In the genomic region with DNA sequence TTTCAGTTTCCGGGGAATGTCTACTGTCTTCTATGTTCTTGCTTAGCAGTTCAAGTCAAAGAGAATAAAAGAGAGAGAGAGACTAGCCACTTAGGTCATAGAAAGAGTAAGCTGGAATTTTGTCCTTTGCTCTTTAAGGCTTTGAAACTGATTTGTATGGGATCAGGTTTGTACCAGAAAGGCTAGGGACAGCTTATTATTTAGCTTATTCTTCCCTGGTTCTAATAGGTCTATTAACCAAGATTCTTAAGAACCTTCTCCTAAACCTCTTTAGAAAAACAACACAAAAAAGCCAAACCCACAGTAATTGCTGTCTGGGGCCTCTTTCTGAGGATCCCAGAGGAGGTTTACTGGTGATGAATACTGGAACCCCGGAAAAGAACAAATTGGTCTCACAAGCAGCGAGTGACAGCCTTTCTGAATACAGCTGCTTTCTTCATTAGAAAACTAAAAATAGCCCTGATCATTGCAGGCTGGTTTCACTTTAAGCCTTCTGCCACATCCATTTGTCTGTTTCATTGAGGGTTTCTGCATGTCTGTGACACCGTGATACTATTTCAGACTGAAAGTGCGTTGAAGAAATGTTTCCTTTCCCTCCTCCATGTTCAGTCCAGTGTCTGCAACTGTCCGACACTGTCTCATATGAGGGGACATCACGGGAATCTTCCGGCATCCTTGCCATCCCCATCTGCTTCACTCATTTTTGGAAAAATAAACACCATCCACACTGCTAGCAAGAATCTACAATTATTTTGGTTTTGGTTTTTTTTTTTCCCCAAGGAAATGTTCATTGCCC, we compare ENCODE assay signal across 1 cellular context.
TF ChIP-seq lines count a peak whose summit lies in the region.

No MANE protein-coding gene starts in this region.

TF ChIP-seq in GM23338, 12 proteins besides CTCF, POLR2A, EP300 and RAD21 (continued from another document):
- TF ChIP-seq, protein P1, sequence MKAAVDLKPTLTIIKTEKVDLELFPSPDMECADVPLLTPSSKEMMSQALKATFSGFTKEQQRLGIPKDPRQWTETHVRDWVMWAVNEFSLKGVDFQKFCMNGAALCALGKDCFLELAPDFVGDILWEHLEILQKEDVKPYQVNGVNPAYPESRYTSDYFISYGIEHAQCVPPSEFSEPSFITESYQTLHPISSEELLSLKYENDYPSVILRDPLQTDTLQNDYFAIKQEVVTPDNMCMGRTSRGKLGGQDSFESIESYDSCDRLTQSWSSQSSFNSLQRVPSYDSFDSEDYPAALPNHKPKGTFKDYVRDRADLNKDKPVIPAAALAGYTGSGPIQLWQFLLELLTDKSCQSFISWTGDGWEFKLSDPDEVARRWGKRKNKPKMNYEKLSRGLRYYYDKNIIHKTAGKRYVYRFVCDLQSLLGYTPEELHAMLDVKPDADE (IDR thresholded peaks at IDR 0.05): no peak
- TF ChIP-seq NANOG (IDR thresholded peaks at IDR 0.05; ENCODE audit: borderline replicate concordance): no peak
- no peak for TF ChIP-seq CREB1 (CRISPR knock-in tag; IDR thresholded peaks at IDR 0.05; ENCODE audit: low read depth)
- no peak for TF ChIP-seq EZH2 (IDR thresholded peaks at IDR 0.05; ENCODE audit: low read depth, unreplicated experiment)
- no peak for TF ChIP-seq STAT1 (IDR thresholded peaks at IDR 0.05; ENCODE audit: unreplicated experiment)
- TF ChIP-seq JUNB (IDR thresholded peaks at IDR 0.05; ENCODE audit: unreplicated experiment): no peak
- no peak for TF ChIP-seq ZNF331 (CRISPR knock-in tag; IDR thresholded peaks at IDR 0.05; ENCODE audit: low read depth)
- TF ChIP-seq POLR2AphosphoS5 (IDR thresholded peaks at IDR 0.05; ENCODE audit: low read depth): no peak
